In the genomic region with DNA sequence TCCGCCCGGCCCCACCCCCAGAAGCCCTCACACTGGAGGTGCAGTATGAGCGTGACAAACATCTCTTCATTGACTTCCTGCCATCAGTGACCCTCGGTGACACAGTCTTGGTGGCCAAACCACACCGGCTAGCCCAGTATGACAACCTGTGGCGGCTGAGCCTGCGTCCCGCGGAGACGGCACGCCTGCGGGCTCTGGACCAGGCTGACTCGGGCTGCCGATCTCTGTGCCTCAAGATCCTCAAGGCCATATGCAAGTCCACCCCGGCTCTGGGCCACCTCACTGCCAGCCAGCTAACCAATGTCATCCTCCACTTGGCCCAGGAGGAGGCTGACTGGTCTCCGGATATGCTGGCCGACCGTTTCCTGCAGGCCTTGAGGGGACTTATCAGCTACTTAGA, we compare ENCODE assay signal across 15 cellular contexts. TPM values are rescaled to one million over a fixed set of nuclear protein-coding genes. Genes with fewer than 3 reads are reported as not detected.
DNase-seq lines count a peak whose midpoint lies in the region; ATAC-seq, FAIRE-seq and TF ChIP-seq lines count a peak whose summit lies in the region.
"Had no signal": no experiment of that assay in that cellular context is flagged by ENCODE, and none has a peak within 500 bp of the region (broad histone marks: within the 10 kb centered on the region; RNA-seq: fewer than 3 reads in every experiment).

No MANE protein-coding gene starts in this region.

- TF ChIP-seq CTCF in heart left ventricle (IDR thresholded peaks at IDR 0.05) (no peak), kidney (IDR thresholded peaks at IDR 0.05; ENCODE audit: borderline replicate concordance, extremely low read depth, insufficient read depth) (no peak), spleen (IDR thresholded peaks at IDR 0.05 in 8 of 11, conservative IDR thresholded peaks at IDR 0.05 in 3 of 11) (no peak)

- 75 to 82% (median 80%) methylated on average over 18 of the region's 18 CpGs for WGBS in heart left ventricle, 4 donors
- 73 to 80% (median 80%) methylated on average over 14 to 18 of the region's 18 CpGs for WGBS in spleen, 5 donors

- H3K9ac ChIP-seq in kidney (ENCODE audit: low read length in 2 of 2): no peak overlapping the region
- H3K9ac ChIP-seq: KMS-11 had no signal

- no peaks in the 10 kb centered on the region for H3K9me3 ChIP-seq in heart left ventricle
- no peaks in the 10 kb centered on the region for H3K9me3 ChIP-seq in kidney (ENCODE audit: control insufficient read depth in 1 of 2, low read length in 2 of 2)
- peaks cover 0 to 10% (median 0%) of the 10 kb centered on the region in 8 donors for H3K9me3 ChIP-seq in spleen
- H3K9me3 ChIP-seq: A549; BLaER1 treated with 17β-estradiol and CSF1 and Interleukin-3, amounts not matched to agents 10 nM and 100 nM; SJSA1 had no signal

- H3K4me1 ChIP-seq in heart left ventricle: peaks cover 2 to 22% (median 9%) of the 10 kb centered on the region in 12 donors
- H3K4me1 ChIP-seq in kidney (ENCODE audit: control insufficient read depth in 1 of 2, insufficient read depth in 1 of 2, low read depth in 1 of 2, low read length in 2 of 2): peaks cover 2 to 12% of the 10 kb centered on the region in 2 donors
- H3K4me1 ChIP-seq in spleen: peaks cover 4 to 67% (median 31%) of the 10 kb centered on the region in 6 donors

- no peaks in the 10 kb centered on the region for H3K27me3 ChIP-seq in heart left ventricle
- no peaks in the 10 kb centered on the region for H3K27me3 ChIP-seq in spleen (replicated peaks in 1 of 7)
- H3K27me3 ChIP-seq: BLaER1 treated with 17β-estradiol and CSF1 and Interleukin-3, amounts not matched to agents 10 nM and 100 nM; SJSA1 had no signal

- H3K36me3 ChIP-seq in heart left ventricle (peaks cover 6 to 90% (median 79%) of the 10 kb centered on the region in 9 donors), kidney (ENCODE audit: control insufficient read depth in 1 of 2, insufficient read depth in 2 of 2, low read length in 2 of 2) (peaks cover 44 to 50% of the 10 kb centered on the region in 2 donors), spleen (peaks cover 0 to 89% (median 74%) of the 10 kb centered on the region in 6 donors)

- ATAC-seq in heart left ventricle: peak in 3 of 4 donors; percentile 9 to 25 (median 16)
- no peak for ATAC-seq in Right ventricle myocardium inferior

- H3K4me3 ChIP-seq in heart left ventricle: no peak overlapping the region
- no peak overlapping the region for H3K4me3 ChIP-seq in kidney (ENCODE audit: low read length in 2 of 2)
- H3K4me3 ChIP-seq in spleen: no peak overlapping the region
- H3K4me3 ChIP-seq: A549; BLaER1 treated with 17β-estradiol and CSF1 and Interleukin-3, amounts not matched to agents 10 nM and 100 nM; SJSA1 had no signal

- TF ChIP-seq POLR2A in heart left ventricle (IDR thresholded peaks at IDR 0.05) (no peak), spleen (IDR thresholded peaks at IDR 0.05) (no peak)

- intact Hi-C loops in heart left ventricle (cut with DNase I) (loop anchor here in 4 of 10 donors (2.0 to 10.0 kb wide), 5 partner anchors 17 to 339 kb away; a partner anchor contains a TSS), Right ventricle myocardium inferior (cut with DNase I) (no loop called here), kidney (cut with DNase I) (loop anchor here (10.0 kb wide), 1 partner anchor 109 kb away; no protein-coding TSS in a partner anchor), spleen (cut with DNase I; ENCODE audit: low total_unique reads) (loop anchor here (10.0 kb wide), 1 partner anchor 339 kb away; no protein-coding TSS in a partner anchor)

- no peak for FAIRE-seq in kidney (lab: Jason Lieb, UNC)
- FAIRE-seq: A549 had no signal

- DNase-seq in heart left ventricle: no peak
- no peak for DNase-seq in Right ventricle myocardium inferior (ENCODE audit: missing footprints)
- DNase-seq in kidney: peak; percentile 75
- DNase-seq in spleen: no peak
- no peak for DNase-seq in C1 segment of cervical spinal cord (lab: John Stamatoyannopoulos, UW)
- DNase-seq in stimulated activated CD4-positive, alpha-beta T cell treated with anti-CD3 and anti-CD28 coated beads, Interleukin-1b, Interleukin-23, amount 100 ng/mL, for 48 hours: no peak
- DNase-seq: NCI-H1048, NCI-H1436 treated with DMSO at 0.1 percent for 48 hours, NCI-H2081, NCI-H748 treated with DMSO at 0.1 percent for 48 hours had no signal

- peak overlapping the region in 2 of 12 donors; percentile 11 to 28 for H3K27ac ChIP-seq in heart left ventricle
- no peak overlapping the region for H3K27ac ChIP-seq in kidney (ENCODE audit: low read depth in 2 of 2, low read length in 2 of 2)
- peak overlapping the region in 5 of 8 donors; percentile 23 to 67 (median 47) for H3K27ac ChIP-seq in spleen
- H3K27ac ChIP-seq: A549; BLaER1 treated with 17β-estradiol and CSF1 and Interleukin-3, amounts not matched to agents 10 nM and 100 nM; KMS-11; SJSA1 had no signal

RNA-seq across cellular contexts. Expression of a gene that starts 6.6 kb away (rescaled TPM):
- total RNA-seq in heart left ventricle (100 to 1,000 TPM; 117 to 322 (median 168) TPM), Right ventricle myocardium inferior (204 TPM), kidney (261 TPM), spleen (100 to 1,000 TPM; 190 to 286 (median 256) TPM)
- polyA plus RNA-seq in heart left ventricle (100 to 1,000 TPM; 378 to 458 TPM), kidney (ENCODE audit: insufficient read depth, low read depth, low replicate concordance) (293 TPM), spleen (100 to 1,000 TPM; 341 to 414 (median 357) TPM)

RNA-seq across cellular contexts. Expression of a gene that starts 11.7 kb away (rescaled TPM):
- total RNA-seq in heart left ventricle (10 to 100 TPM; 15.4 to 25.2 (median 18.7) TPM), Right ventricle myocardium inferior (17.3 TPM), kidney (27.9 TPM), spleen (10 to 100 TPM; 24.4 to 31.4 (median 27.5) TPM)
- polyA plus RNA-seq in heart left ventricle (10 to 100 TPM in 1 of 2 donors, 1 to 10 TPM in 1; 6.5 to 22.3 TPM), kidney (ENCODE audit: insufficient read depth, low read depth, low replicate concordance) (13.0 TPM), spleen (10 to 100 TPM in 1 of 3 donors, 1 to 10 TPM in 2; 5.8 to 11.2 (median 6.7) TPM)

RNA-seq across cellular contexts. Expression of a gene that starts 18.8 kb away (rescaled TPM):
- total RNA-seq in heart left ventricle (100 to 1,000 TPM in 2 of 9 donors, 10 to 100 TPM in 7; 33.2 to 108 (median 44.5) TPM), Right ventricle myocardium inferior (61.9 TPM), kidney (51.8 TPM), spleen (100 to 1,000 TPM in 2 of 7 donors, 10 to 100 TPM in 5; 55.8 to 147 (median 57.3) TPM)
- polyA plus RNA-seq in heart left ventricle (100 to 1,000 TPM; 154 to 220 TPM), kidney (ENCODE audit: insufficient read depth, low read depth, low replicate concordance) (180 TPM), spleen (100 to 1,000 TPM; 154 to 210 (median 181) TPM)

RNA-seq across cellular contexts. Expression of a gene that starts 56.8 kb away (rescaled TPM):
- total RNA-seq in heart left ventricle (under 1 TPM in 3 of 9 donors, not detected in 6; 0.02 to 0.07 (median 0.04) TPM), Right ventricle myocardium inferior (not detected), kidney (0.63 TPM), spleen (1 to 10 TPM in 5 of 7 donors, under 1 TPM in 2; 0.66 to 4.1 (median 1.4) TPM)
- polyA plus RNA-seq in heart left ventricle (under 1 TPM; 0.01 to 0.04 TPM), kidney (ENCODE audit: insufficient read depth, low read depth, low replicate concordance) (not detected), spleen (under 1 TPM; 0.24 to 0.83 (median 0.43) TPM)

RNA-seq across cellular contexts. Expression of a gene that starts 57.0 kb away (rescaled TPM):
- 1 to 10 TPM; 3.4 to 9.9 (median 4.7) TPM for total RNA-seq in heart left ventricle
- 1 to 10 TPM; 2.2 to 2.6 TPM for polyA plus RNA-seq in heart left ventricle
- 5.9 TPM for total RNA-seq in Right ventricle myocardium inferior
- 5.4 TPM for total RNA-seq in kidney
- 2.7 TPM for polyA plus RNA-seq in kidney (ENCODE audit: insufficient read depth, low read depth, low replicate concordance)
- 10 to 100 TPM in 4 of 7 donors, 1 to 10 TPM in 3; 8.1 to 14.4 (median 10.6) TPM for total RNA-seq in spleen
- 1 to 10 TPM; 1.3 to 4.2 (median 1.5) TPM for polyA plus RNA-seq in spleen
- total RNA-seq: MCF 10A had no signal

Comparison
In these comparisons a context has a peak if more than half of its experiments do, and no peak if none do; other contexts are left out.
1. H3K27ac ChIP-seq: peak in spleen (5 of 8); none in kidney (0 of 2).